ENCODE assay signal across 19 cellular contexts in genomic region chr10:68086910-68087309, GRCh38. TPM values are rescaled to one million over a fixed set of nuclear protein-coding genes. Genes with fewer than 3 reads are reported as not detected.
DNase-seq lines count a peak whose midpoint lies in the region; ATAC-seq and TF ChIP-seq lines count a peak whose summit lies in the region.
"Had no signal": no experiment of that assay in that cellular context is flagged by ENCODE, and none has a peak within 500 bp of the region (broad histone marks: within the 10 kb centered on the region; RNA-seq: fewer than 3 reads in every experiment).

No MANE protein-coding gene starts in this region.

- 80 to 84% (median 82%) methylated on average over 6 of the region's 6 CpGs for WGBS in heart left ventricle, 4 donors

- no peaks in the 10 kb centered on the region for H3K9me3 ChIP-seq in heart left ventricle
- no peaks in the 10 kb centered on the region for H3K9me3 ChIP-seq in skeletal muscle satellite cell (replicated peaks; ENCODE audit: low read length)
- H3K9me3 ChIP-seq: BLaER1 treated with 17β-estradiol and CSF1 and Interleukin-3, amounts not matched to agents 10 nM and 100 nM had no signal

- H3K36me3 ChIP-seq in heart left ventricle (no peaks in the 10 kb centered on the region), skeletal muscle satellite cell (ENCODE audit: insufficient read depth, low read length) (no peaks in the 10 kb centered on the region)
- H3K36me3 ChIP-seq: BLaER1 treated with 17β-estradiol and CSF1 and Interleukin-3, amounts not matched to agents 10 nM and 100 nM had no signal

- peak overlapping the region; percentile 71 for H3K9ac ChIP-seq in skeletal muscle satellite cell (ENCODE audit: low read depth, low read length)
- H3K9ac ChIP-seq: BLaER1 treated with 17β-estradiol and CSF1 and Interleukin-3, amounts not matched to agents 10 nM and 100 nM had no signal

- H3K27me3 ChIP-seq in heart left ventricle (no peaks in the 10 kb centered on the region), skeletal muscle satellite cell (ENCODE audit: control insufficient read depth, insufficient read depth, low read length) (no peaks in the 10 kb centered on the region)
- H3K27me3 ChIP-seq: BLaER1 treated with 17β-estradiol and CSF1 and Interleukin-3, amounts not matched to agents 10 nM and 100 nM had no signal

- no peak overlapping the region for H3K4me3 ChIP-seq in heart left ventricle
- no peak overlapping the region for H3K4me3 ChIP-seq in LNCaP clone FGC (ENCODE audit: low read depth, low read length)
- H3K4me3 ChIP-seq in skeletal muscle satellite cell (ENCODE audit: low read length) = no peak overlapping the region
- H3K4me3 ChIP-seq: BLaER1 treated with 17β-estradiol and CSF1 and Interleukin-3, amounts not matched to agents 10 nM and 100 nM had no signal

- no peak overlapping the region for H3K4me2 ChIP-seq in skeletal muscle satellite cell (ENCODE audit: low read length)

- peaks cover 0 to 26% (median 0%) of the 10 kb centered on the region in 12 donors for H3K4me1 ChIP-seq in heart left ventricle
- H3K4me1 ChIP-seq in skeletal muscle satellite cell (ENCODE audit: control insufficient read depth, insufficient read depth, low read length) = peaks cover 66% of the 10 kb centered on the region

- no peak for DNase-seq in heart left ventricle
- DNase-seq in left ventricle myocardium superior = no peak
- DNase-seq in LNCaP clone FGC (ENCODE audit: low read depth) = peak; percentile 36
- DNase-seq in NCI-H2171 treated with DMSO at 0.1 percent for 48 hours (lab: John Stamatoyannopoulos, UW) = no peak
- no peak for DNase-seq in activated effector memory CD4-positive, alpha-beta T cell treated with anti-CD3 and anti-CD28 coated beads, Interleukin-2, amount 50 U/mL, for 16 hours
- no peak for DNase-seq in effector CD8-positive, alpha-beta T cell (lab: John Stamatoyannopoulos, UW)
- DNase-seq: GF-D8; MV-4-11; NCI-H1417 treated with DMSO at 0.1 percent for 48 hours; NCI-H2029; NCI-H2171; NCI-H446 treated with DMSO at 0.1 percent for 48 hours; NK-92 treated with Interleukin-12 subunit alpha and Interleukin-12 subunit beta, amount 100 ng/mL, for 24 hours had no signal

- ATAC-seq in heart left ventricle (no peak), left ventricle myocardium superior (no peak), SK-N-SH treated with all-trans-retinoic acid at 6 μM for 48 hours (no peak)

- TF ChIP-seq POLR2A in heart left ventricle (IDR thresholded peaks at IDR 0.05) = no peak

- intact Hi-C loops in heart left ventricle (cut with DNase I) = loop anchor here in 5 of 10 donors (2.0 to 10.0 kb wide), 3 partner anchors 68 to 218 kb away; no protein-coding TSS in a partner anchor
- intact Hi-C loops in left ventricle myocardium superior (cut with micrococcal nuclease) = no loop called here

- peak overlapping the region in 11 of 12 donors; percentile 51 to 95 (median 76) for H3K27ac ChIP-seq in heart left ventricle
- H3K27ac ChIP-seq: RWPE1 had no signal

- TF ChIP-seq CTCF in heart left ventricle (IDR thresholded peaks at IDR 0.05) (no peak), LNCaP clone FGC (IDR thresholded peaks at IDR 0.05; ENCODE audit: control insufficient read depth, extremely low read depth, insufficient read depth) (no peak)

TF ChIP-seq in SK-N-SH treated with all-trans-retinoic acid at 6 μM for 48 hours, 23 proteins besides CTCF, POLR2A, EP300 and RAD21:
- peak; percentile 50; the same call in 1 of the 2 replicates for TF ChIP-seq ISL1 (CRISPR knock-in tag; IDR thresholded peaks at IDR 0.05)
- TF ChIP-seq, protein P1, sequence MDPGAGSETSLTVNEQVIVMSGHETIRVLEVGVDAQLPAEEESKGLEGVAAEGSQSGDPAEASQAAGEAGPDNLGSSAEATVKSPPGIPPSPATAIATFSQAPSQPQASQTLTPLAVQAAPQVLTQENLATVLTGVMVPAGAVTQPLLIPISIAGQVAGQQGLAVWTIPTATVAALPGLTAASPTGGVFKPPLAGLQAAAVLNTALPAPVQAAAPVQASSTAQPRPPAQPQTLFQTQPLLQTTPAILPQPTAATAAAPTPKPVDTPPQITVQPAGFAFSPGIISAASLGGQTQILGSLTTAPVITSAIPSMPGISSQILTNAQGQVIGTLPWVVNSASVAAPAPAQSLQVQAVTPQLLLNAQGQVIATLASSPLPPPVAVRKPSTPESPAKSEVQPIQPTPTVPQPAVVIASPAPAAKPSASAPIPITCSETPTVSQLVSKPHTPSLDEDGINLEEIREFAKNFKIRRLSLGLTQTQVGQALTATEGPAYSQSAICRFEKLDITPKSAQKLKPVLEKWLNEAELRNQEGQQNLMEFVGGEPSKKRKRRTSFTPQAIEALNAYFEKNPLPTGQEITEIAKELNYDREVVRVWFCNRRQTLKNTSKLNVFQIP (CRISPR knock-in tag; IDR thresholded peaks at IDR 0.05; ENCODE audit: borderline replicate concordance, low read depth) = no peak

RNA-seq across cellular contexts. Expression of gene HERC4, which starts 11.8 kb away (rescaled TPM):
- total RNA-seq in heart left ventricle = 10 to 100 TPM; 16.6 to 39.4 (median 30.6) TPM
- 10 to 100 TPM; 11.7 to 18.8 TPM for polyA plus RNA-seq in heart left ventricle
- 28.3 TPM for total RNA-seq in left ventricle myocardium superior
- 79.7 and 145 TPM in 2 replicates for total RNA-seq in skeletal muscle satellite cell (2012; rRNA removed)

RNA-seq across cellular contexts. Expression of gene MYPN, which starts 22.4 kb away (rescaled TPM):
- total RNA-seq in heart left ventricle (100 to 1,000 TPM; 105 to 240 (median 159) TPM), left ventricle myocardium superior (107 TPM)
- 100 to 1,000 TPM in 1 of 2 donors, 10 to 100 TPM in 1; 33.4 to 107 TPM for polyA plus RNA-seq in heart left ventricle
- total RNA-seq in skeletal muscle satellite cell (2012; rRNA removed) = 2.2 and 8.6 TPM in 2 replicates
- total RNA-seq: H1 had no signal
- polyA plus RNA-seq: H1, IgD-negative memory B cell had no signal
